ENCODE assay signal across 6 cellular contexts in the genomic region with DNA sequence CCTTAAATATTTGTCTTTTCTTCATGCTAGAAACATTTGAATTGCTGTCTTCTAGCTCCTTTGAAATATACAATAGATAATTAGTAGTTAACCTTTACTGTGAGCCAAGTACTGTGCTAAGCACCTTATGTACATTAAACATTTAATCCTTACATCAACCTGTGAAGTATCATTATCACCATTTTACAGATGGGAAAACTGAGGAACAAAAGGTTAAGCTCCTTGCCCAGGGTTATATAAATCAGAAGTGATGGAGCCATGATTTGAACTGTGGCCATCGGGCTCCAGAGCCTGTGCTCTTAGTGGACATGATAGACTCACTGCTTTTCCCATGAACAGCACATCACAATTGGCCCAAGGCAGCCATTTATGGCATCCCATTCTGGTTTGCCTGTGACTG.
"Had no signal": no experiment of that assay in that cellular context is flagged by ENCODE, and none has a peak within 500 bp of the region (broad histone marks: within the 10 kb centered on the region; RNA-seq: fewer than 3 reads in every experiment).

No MANE protein-coding gene starts in this region.

- ATAC-seq: GM23338 had no signal

- H3K4me2 ChIP-seq: GM23338 had no signal

- DNase-seq: H9, HCEC 1CT had no signal

- H3K4me3 ChIP-seq: GM23338 had no signal

- H2AFZ ChIP-seq: GM23338 had no signal

- FAIRE-seq: H1, H54, HTR-8/SVneo had no signal
